8 cellular contexts compared by ENCODE assay signal in genomic region chr7:97027427-97028234, GRCh38.
A peak's percentile ranks its signal among the peaks of the same experiment; 100 is the strongest.
DNase-seq lines count a peak whose midpoint lies in the region; ATAC-seq and TF ChIP-seq lines count a peak whose summit lies in the region.

No MANE protein-coding gene starts in this region.

- peak overlapping the region; percentile 33 for H3K4me3 ChIP-seq in AG09309 (ENCODE audit: control insufficient read depth, low read depth, low read length)

- peak; percentile 74 for DNase-seq in AG09309 (ENCODE audit: low read depth)
- DNase-seq in NCI-H345 treated with DMSO at 0.1 percent for 48 hours (lab: John Stamatoyannopoulos, UW; ENCODE audit: unreplicated experiment): peak; percentile 53
- peak; percentile 67 for DNase-seq in activated CD4-positive, alpha-beta T cell treated with anti-CD3 and anti-CD28 coated beads, Interleukin-2, amount 50 U/mL, for 1 hour
- DNase-seq in ecto neural progenitor cell (ENCODE audit: low spot score): peak; percentile 81
- peak; percentile 95 for DNase-seq in medulla oblongata (ENCODE audit: extremely low spot score)
- DNase-seq in stimulated activated CD8-positive, alpha-beta memory T cell treated with anti-CD3 and anti-CD28 coated beads, Interleukin-12 subunit alpha, Interleukin-12 subunit beta, amount 100 ng/mL, for 4 hours (ENCODE audit: low read depth): peak; percentile 24

- ATAC-seq in GM18520 (IDR thresholded peaks at IDR 0.05; ENCODE audit: unreplicated experiment) (peak; percentile 76), HG03097 (IDR thresholded peaks at IDR 0.05; ENCODE audit: low FRiP score, unreplicated experiment) (peak; percentile 82)

- peak; percentile 91 for TF ChIP-seq CTCF in AG09309 (IDR thresholded peaks at IDR 0.05; ENCODE audit: control insufficient read depth, insufficient read depth, low read depth, low read length, missing control alignments)

Comparison
In these comparisons a context has a peak if more than half of its experiments do, and no peak if none do; other contexts are left out.
1. Peak in every context shown above with its lines: DNase-seq, ATAC-seq and H3K4me3 ChIP-seq.
2. DNase-seq: peak in every context shown above with its lines; median percentile 95 in medulla oblongata; 81 in ecto neural progenitor cell; 74 in AG09309; 67 in activated CD4-positive, alpha-beta T cell treated with anti-CD3 and anti-CD28 coated beads, Interleukin-2, amount 50 U/mL, for 1 hour; 53 in NCI-H345 treated with DMSO at 0.1 percent for 48 hours; 24 in stimulated activated CD8-positive, alpha-beta memory T cell treated with anti-CD3 and anti-CD28 coated beads, Interleukin-12 subunit alpha, Interleukin-12 subunit beta, amount 100 ng/mL, for 4 hours.